In genomic region chr12:40898505-40898904, GRCh38 we compare ENCODE assay signal across 21 cellular contexts.
DNase-seq lines count a peak whose midpoint lies in the region; ATAC-seq, FAIRE-seq and TF ChIP-seq lines count a peak whose summit lies in the region.
"Had no signal": no experiment of that assay in that cellular context is flagged by ENCODE, and none has a peak within 500 bp of the region (broad histone marks: within the 10 kb centered on the region; RNA-seq: fewer than 3 reads in every experiment).

No MANE protein-coding gene starts in this region.

- no peaks in the 10 kb centered on the region for H3K27me3 Mint-ChIP-seq in glutamatergic neuron (ENCODE audit: unreplicated experiment)
- H3K27me3 Mint-ChIP-seq: CD4-positive, CD25-positive, alpha-beta regulatory T cell had no signal

- H3K9ac ChIP-seq in HepG2 (ENCODE audit: insufficient read depth, low read depth, low read length) = no peak overlapping the region

- H3K27ac ChIP-seq in HepG2 (ENCODE audit: extremely low read length, insufficient read depth, low read length) (no peak overlapping the region), right lobe of liver (no peak overlapping the region), HEK293 (ENCODE audit: extremely low read depth, low read depth, low read length) (no peak overlapping the region), PC-9 (no peak overlapping the region), pancreas (no peak overlapping the region)

- TF ChIP-seq CTCF in HepG2 (CRISPR knock-in tag; IDR thresholded peaks at IDR 0.05) (no peak), right lobe of liver (IDR thresholded peaks at IDR 0.05) (no peak), HEK293 (tag by site-specific recombination; IDR thresholded peaks at IDR 0.05) (no peak), PC-9 (conservative IDR thresholded peaks at IDR 0.05) (no peak), glutamatergic neuron (IDR thresholded peaks at IDR 0.05; ENCODE audit: partially characterized antibody, unreplicated experiment) (no peak), pancreas (IDR thresholded peaks at IDR 0.05) (no peak)

- H3K9me2 ChIP-seq in PC-9 (ENCODE audit: insufficient read depth) = peaks cover 7% of the 10 kb centered on the region; the same call in 1 of the 2 replicates

- no peak overlapping the region for H3K4me3 ChIP-seq in HepG2 (replicated peaks in 1 of 3; ENCODE audit: insufficient read depth in 1 of 3, low read depth in 2 of 3, low read length in 3 of 3)
- no peak overlapping the region for H3K4me3 ChIP-seq in right lobe of liver
- H3K4me3 ChIP-seq in HEK293 (ENCODE audit: low read depth, low read length) = no peak overlapping the region
- H3K4me3 ChIP-seq in PC-9 = no peak overlapping the region
- no peak overlapping the region for H3K4me3 ChIP-seq in pancreas
- H3K4me3 ChIP-seq: HAP-1 had no signal

- H3K36me3 ChIP-seq in HepG2 (replicated peaks in 1 of 2; ENCODE audit: control insufficient read depth in 1 of 2, insufficient read depth in 2 of 2, low read length in 2 of 2) = no peaks in the 10 kb centered on the region
- H3K36me3 ChIP-seq in right lobe of liver = no peaks in the 10 kb centered on the region
- H3K36me3 ChIP-seq in HEK293 (ENCODE audit: control insufficient read depth in 2 of 2, insufficient read depth in 1 of 2, low read length in 2 of 2) = no peaks in the 10 kb centered on the region
- no peaks in the 10 kb centered on the region for H3K36me3 ChIP-seq in PC-9 (ENCODE audit: low read depth)
- H3K36me3 ChIP-seq in pancreas = no peaks in the 10 kb centered on the region
- H3K36me3 ChIP-seq: HAP-1 had no signal

- H2AFZ ChIP-seq in HepG2 (ENCODE audit: low read length) (no peak overlapping the region), PC-9 (peak overlapping the region; percentile 50; the same call in 1 of the 2 replicates)

- no peaks in the 10 kb centered on the region for H3K9me3 ChIP-seq in HepG2 (ENCODE audit: low read length)
- H3K9me3 ChIP-seq in right lobe of liver = no peaks in the 10 kb centered on the region
- no peaks in the 10 kb centered on the region for H3K9me3 ChIP-seq in HEK293 (ENCODE audit: control insufficient read depth, insufficient read depth, low read depth, low read length)
- no peaks in the 10 kb centered on the region for H3K9me3 ChIP-seq in PC-9 (ENCODE audit: insufficient read depth, low read depth)
- no peaks in the 10 kb centered on the region for H3K9me3 ChIP-seq in pancreas
- H3K9me3 ChIP-seq: Caco-2, HAP-1 had no signal

- ATAC-seq in HepG2 (no peak), right lobe of liver (no peak), GM21825 (IDR thresholded peaks at IDR 0.05; ENCODE audit: unreplicated experiment) (no peak), pancreas (no peak)
- ATAC-seq: CD8-positive, alpha-beta T cell had no signal

- peak overlapping the region; percentile 8 for H3K4me3 Mint-ChIP-seq in glutamatergic neuron (ENCODE audit: unreplicated experiment)
- H3K4me3 Mint-ChIP-seq: CD4-positive, CD25-positive, alpha-beta regulatory T cell; CD8-positive, alpha-beta T cell had no signal

- CTCF ChIA-PET in HepG2 (lab: Yijun Ruan, JAX; ENCODE audit: low intra/inter-chr PET ratio, low total read pairs) (no interaction called here), HEK293 (lab: Yijun Ruan, JAX) (no interaction called here), PC-9 (lab: Charles Lee) (no interaction called here)

- DNase-seq in HepG2 (ENCODE audit: low spot score) (no peak), right lobe of liver (no peak), PC-9 (no peak), glutamatergic neuron (no peak), pancreas (no peak), GM19239 (ENCODE audit: insufficient read length, low spot score) (no peak)
- DNase-seq: 8988T; C1 segment of cervical spinal cord; Caco-2; CD4-positive, CD25-positive, alpha-beta regulatory T cell; CD8-positive, alpha-beta T cell; DMS 273 treated with DMSO at 0.1 percent for 48 hours; DMS79; EL; GF-D8; GOT3 had no signal

- H4K20me1 ChIP-seq in HepG2 (ENCODE audit: insufficient read depth, low read length) = no peaks in the 10 kb centered on the region
- H4K20me1 ChIP-seq in PC-9 (ENCODE audit: insufficient read depth) = no peaks in the 10 kb centered on the region

- H3K79me2 ChIP-seq in HepG2 (ENCODE audit: insufficient read depth, low read length) (no peaks in the 10 kb centered on the region), PC-9 (ENCODE audit: low read depth) (no peaks in the 10 kb centered on the region)

- BruUV-seq in HepG2 (replicated peaks; lab: Mats Ljungman, UMichigan) = no TSS peak
- BruUV-seq in PC-9 (replicated peaks; lab: Mats Ljungman, UMichigan) = no TSS peak

- peaks cover 20% of the 10 kb centered on the region for H3K4me1 Mint-ChIP-seq in glutamatergic neuron (ENCODE audit: low read depth, unreplicated experiment)
- H3K4me1 Mint-ChIP-seq: CD4-positive, CD25-positive, alpha-beta regulatory T cell had no signal

- H3K4me1 ChIP-seq in HepG2 (ENCODE audit: insufficient read depth, low read length) (no peaks in the 10 kb centered on the region), right lobe of liver (no peaks in the 10 kb centered on the region), HEK293 (ENCODE audit: control insufficient read depth, insufficient read depth, low read length) (no peaks in the 10 kb centered on the region), PC-9 (replicated peaks; ENCODE audit: insufficient read depth) (no peaks in the 10 kb centered on the region), pancreas (no peaks in the 10 kb centered on the region)
- H3K4me1 ChIP-seq: Caco-2, HAP-1 had no signal

- in situ Hi-C loops in HepG2 (cut with HindIII; ENCODE audit: extremely low pct_ligation_motif_present, low pct_unique_long_range_greater_than_20kb) = no loop called here

- POLR2A ChIA-PET in HepG2 (lab: Yijun Ruan, JAX) (no interaction called here), HEK293 (lab: Yijun Ruan, JAX) (no interaction called here), PC-9 (lab: Charles Lee; ENCODE audit: unreplicated experiment) (no interaction called here)

- H3K27me3 ChIP-seq in HepG2 (ENCODE audit: control insufficient read depth in 1 of 2, insufficient read depth in 2 of 2, low read length in 2 of 2) (no peaks in the 10 kb centered on the region; a peak in 1 of 5 replicates), right lobe of liver (no peaks in the 10 kb centered on the region), PC-9 (ENCODE audit: insufficient read depth, low read depth) (no peaks in the 10 kb centered on the region), pancreas (no peaks in the 10 kb centered on the region)

- TF ChIP-seq RAD21 in HepG2 (CRISPR knock-in tag; IDR thresholded peaks at IDR 0.05) = no peak

- TF ChIP-seq POLR2A in HepG2 (IDR thresholded peaks at IDR 0.05; ENCODE audit: insufficient read depth in 1 of 2, low read depth in 2 of 2, low read length in 2 of 2) (no peak), right lobe of liver (IDR thresholded peaks at IDR 0.05) (no peak)

- no peak for FAIRE-seq in HepG2 (lab: Jason Lieb, UNC)
- FAIRE-seq in pancreas (lab: Jason Lieb, UNC) = no peak
- no peak for FAIRE-seq in GM19239 (lab: Jason Lieb, UNC)
- FAIRE-seq: GM12891, H54 had no signal

- no peaks in the 10 kb centered on the region for H3K9me3 Mint-ChIP-seq in glutamatergic neuron (ENCODE audit: unreplicated experiment)
- H3K9me3 Mint-ChIP-seq: CD8-positive, alpha-beta T cell had no signal

- H3K27ac Mint-ChIP-seq in glutamatergic neuron (ENCODE audit: unreplicated experiment) = peak overlapping the region; percentile 87
- H3K27ac Mint-ChIP-seq: CD4-positive, CD25-positive, alpha-beta regulatory T cell; CD8-positive, alpha-beta T cell had no signal

- WGBS in HepG2 (ENCODE audit: low lambda C conversion rate) = 4% methylated on average over 3 of the region's 3 CpGs
- 16% methylated on average over 3 of the region's 3 CpGs for WGBS in right lobe of liver (ENCODE audit: insufficient coverage, low coverage, low lambda C conversion rate, missing lambda C conversion rate)
- 39 to 41% methylated on average over 3 of the region's 3 CpGs for WGBS in pancreas, 2 donors

- TF ChIP-seq EP300 in HepG2 (IDR thresholded peaks at IDR 0.05; ENCODE audit: low read depth in 2 of 2, low read length in 2 of 2) (no peak), HepG2 (CRISPR knock-in tag; IDR thresholded peaks at IDR 0.05; ENCODE audit: borderline replicate concordance) (no peak)

- no peaks in the 10 kb centered on the region for H3F3A ChIP-seq in PC-9 (ENCODE audit: insufficient read depth, low read depth)

- H3K4me2 ChIP-seq in HepG2 (ENCODE audit: low read depth, low read length) (no peak overlapping the region), PC-9 (no peak overlapping the region)

- H3K36me3 Mint-ChIP-seq in glutamatergic neuron (ENCODE audit: unreplicated experiment) = no peaks in the 10 kb centered on the region
- H3K36me3 Mint-ChIP-seq: CD4-positive, CD25-positive, alpha-beta regulatory T cell; CD8-positive, alpha-beta T cell had no signal

- intact Hi-C loops in HepG2 (cut with micrococcal nuclease; ENCODE audit: unreplicated experiment) (no loop called here), right lobe of liver (cut with DNase I) (no loop called here), PC-9 (cut with micrococcal nuclease; ENCODE audit: unreplicated experiment) (no loop called here), pancreas (cut with DNase I) (no loop called here)

TF ChIP-seq in HepG2, 621 proteins besides CTCF, POLR2A, EP300 and RAD21:
- TF ChIP-seq ATF4 (CRISPR knock-in tag; IDR thresholded peaks at IDR 0.05) (no peak), STAG1 (CRISPR knock-in tag; IDR thresholded peaks at IDR 0.05) (no peak), ZNF20 (CRISPR knock-in tag; IDR thresholded peaks at IDR 0.05) (no peak), ATF7 (IDR thresholded peaks at IDR 0.05) (0 out of 2 replicates have a peak, but pooled peaks have one; percentile 6), ATF7 (CRISPR knock-in tag; IDR thresholded peaks at IDR 0.05) (no peak)

TF ChIP-seq in HEK293, 187 proteins besides CTCF, POLR2A, EP300 and RAD21 (continues in another document):
- TF ChIP-seq ATF2 (tag by site-specific recombination; IDR thresholded peaks at IDR 0.05; ENCODE audit: low read depth) (peak; percentile 79), ZBTB21 (tag by site-specific recombination; IDR thresholded peaks at IDR 0.05) (peak; percentile 89), ZNF571 (tag by site-specific recombination; IDR thresholded peaks at IDR 0.05) (no peak)

Comparison
In these comparisons a context has a peak if more than half of its experiments do, and no peak if none do; other contexts are left out.
1. Of the 63 proteins assayed by ChIP-seq in both HepG2 and HEK293: peak only in HepG2: none; only in HEK293: ATF2, ZBTB21 and ZNF629; in both: none; in neither: 60.